Comparison of ENCODE assay signal across 9 cellular contexts in the genomic region with DNA sequence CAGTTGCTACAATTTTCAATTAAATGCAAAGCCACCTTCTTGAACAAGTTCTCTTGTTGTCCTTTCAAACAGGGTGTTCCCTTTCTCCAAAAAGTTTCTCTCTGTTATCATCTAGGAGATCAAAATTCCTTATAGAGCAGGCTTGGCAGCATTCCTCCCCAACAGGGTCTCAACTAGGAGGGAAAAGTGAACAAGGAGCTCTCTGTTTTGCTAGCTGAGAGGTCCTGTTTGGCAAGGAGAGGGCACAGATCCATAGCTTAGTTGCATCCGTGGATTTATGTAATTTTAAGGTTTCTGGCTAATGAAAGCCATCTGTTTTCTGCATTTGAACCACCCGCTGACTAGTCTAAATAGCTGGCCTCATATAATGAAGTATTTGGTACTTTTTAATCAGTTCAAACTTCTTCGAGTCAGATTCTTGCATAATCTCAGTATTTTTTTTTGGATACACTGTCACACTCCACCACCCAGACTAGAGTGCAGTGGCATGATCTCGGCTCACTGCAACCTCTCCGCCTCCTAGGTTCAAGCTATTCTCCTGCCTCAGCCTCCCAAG.
DNase-seq lines count a peak whose midpoint lies in the region.
"Had no signal": no experiment of that assay in that cellular context is flagged by ENCODE, and none has a peak within 500 bp of the region (broad histone marks: within the 10 kb centered on the region; RNA-seq: fewer than 3 reads in every experiment).

No MANE protein-coding gene starts in this region.

- peaks cover 4 to 98% (median 80%) of the 10 kb centered on the region in 11 experiments; a peak in 20 of 22 replicates for H4K20me1 ChIP-seq in BLaER1 treated with 17β-estradiol and CSF1 and Interleukin-3, amounts not matched to agents 10 nM and 100 nM

- no peak overlapping the region for H3K4me3 ChIP-seq in BLaER1 treated with 17β-estradiol and CSF1 and Interleukin-3, amounts not matched to agents 10 nM and 100 nM

- H3K4me1 ChIP-seq in BLaER1 treated with 17β-estradiol and CSF1 and Interleukin-3, amounts not matched to agents 10 nM and 100 nM = peaks cover 16 to 28% (median 23%) of the 10 kb centered on the region in 10 experiments

- no peaks in the 10 kb centered on the region for H3K9me3 Mint-ChIP-seq in T-helper 2 cell treated with Interferon-gamma antibody and Interleukin-4, amounts not matched to agents 5 μg/mL and 100 μg/mL, for 36 hours
- H3K9me3 Mint-ChIP-seq: central memory CD8-positive, alpha-beta T cell had no signal

- H3K36me3 ChIP-seq in BLaER1 treated with 17β-estradiol and CSF1 and Interleukin-3, amounts not matched to agents 10 nM and 100 nM = peaks cover 11 to 52% (median 33%) of the 10 kb centered on the region in 11 experiments

- DNase-seq in NCI-H526 treated with DMSO at 0.1 percent for 48 hours (lab: John Stamatoyannopoulos, UW) (peak; percentile 26), fibroblast of gingiva (ENCODE audit: low read depth) (peak; percentile 77), pons (ENCODE audit: low spot score) (peak; percentile 68), SW480 (ENCODE audit: low spot score) (no peak), glomerular visceral epithelial cell (ENCODE audit: extremely low spot score) (no peak)
- no peak for DNase-seq in T-helper 2 cell treated with Interferon-gamma antibody and Interleukin-4, amounts not matched to agents 5 μg/mL and 100 μg/mL, for 36 hours (ENCODE audit: low spot score)
- DNase-seq in activated T-cell treated with anti-CD3 and anti-CD28 coated beads, Interleukin-2, amount 50 U/mL, for 48 hours = no peak

- no peak overlapping the region for H3K27ac Mint-ChIP-seq in T-helper 2 cell treated with Interferon-gamma antibody and Interleukin-4, amounts not matched to agents 5 μg/mL and 100 μg/mL, for 36 hours

- no peaks in the 10 kb centered on the region for H3K36me3 Mint-ChIP-seq in T-helper 2 cell treated with Interferon-gamma antibody and Interleukin-4, amounts not matched to agents 5 μg/mL and 100 μg/mL, for 36 hours (ENCODE audit: low read depth)

- H3K27me3 ChIP-seq in BLaER1 treated with 17β-estradiol and CSF1 and Interleukin-3, amounts not matched to agents 10 nM and 100 nM = no peaks in the 10 kb centered on the region

- H3K4me3 Mint-ChIP-seq in T-helper 2 cell treated with Interferon-gamma antibody and Interleukin-4, amounts not matched to agents 5 μg/mL and 100 μg/mL, for 36 hours = no peak overlapping the region
- H3K4me3 Mint-ChIP-seq: central memory CD8-positive, alpha-beta T cell had no signal

- H3K27ac ChIP-seq in BLaER1 treated with 17β-estradiol and CSF1 and Interleukin-3, amounts not matched to agents 10 nM and 100 nM = 0 out of 22 replicates have a peak overlapping the region, but pooled peaks of 1 of the 11 experiments have one; percentile 25

- peak overlapping the region in 9 of 11 experiments; percentile 2 to 36 (median 26); a peak in 11 of 22 replicates for H3K4me2 ChIP-seq in BLaER1 treated with 17β-estradiol and CSF1 and Interleukin-3, amounts not matched to agents 10 nM and 100 nM

- H3K27me3 Mint-ChIP-seq in T-helper 2 cell treated with Interferon-gamma antibody and Interleukin-4, amounts not matched to agents 5 μg/mL and 100 μg/mL, for 36 hours (ENCODE audit: low read depth) = no peaks in the 10 kb centered on the region
- H3K27me3 Mint-ChIP-seq: central memory CD8-positive, alpha-beta T cell had no signal

- no peak overlapping the region for H3K9ac ChIP-seq in BLaER1 treated with 17β-estradiol and CSF1 and Interleukin-3, amounts not matched to agents 10 nM and 100 nM

- H3K9me3 ChIP-seq in BLaER1 treated with 17β-estradiol and CSF1 and Interleukin-3, amounts not matched to agents 10 nM and 100 nM (replicated peaks in 1 of 11) = no peaks in the 10 kb centered on the region

- peaks cover 17% of the 10 kb centered on the region for H3K4me1 Mint-ChIP-seq in T-helper 2 cell treated with Interferon-gamma antibody and Interleukin-4, amounts not matched to agents 5 μg/mL and 100 μg/mL, for 36 hours (ENCODE audit: low read depth)
- H3K4me1 Mint-ChIP-seq: central memory CD8-positive, alpha-beta T cell had no signal

Comparison
In these comparisons a context has a peak if more than half of its experiments do, and no peak if none do; other contexts are left out.
1. DNase-seq: peak in NCI-H526 treated with DMSO at 0.1 percent for 48 hours (single experiment), fibroblast of gingiva (single experiment) and pons (single experiment); none in SW480 (single experiment), glomerular visceral epithelial cell (single experiment), T-helper 2 cell treated with Interferon-gamma antibody and Interleukin-4, amounts not matched to agents 5 μg/mL and 100 μg/mL, for 36 hours (single experiment) and activated T-cell treated with anti-CD3 and anti-CD28 coated beads, Interleukin-2, amount 50 U/mL, for 48 hours (0 of 2).